ENCODE assay signal across 17 cellular contexts in genomic region chr1:219489636-219490035, GRCh38.
A peak's percentile ranks its signal among the peaks of the same experiment; 100 is the strongest.
DNase-seq lines count a peak whose midpoint lies in the region; TF ChIP-seq lines count a peak whose summit lies in the region.
"Had no signal": no experiment of that assay in that cellular context is flagged by ENCODE, and none has a peak within 500 bp of the region (broad histone marks: within the 10 kb centered on the region; RNA-seq: fewer than 3 reads in every experiment).

No MANE protein-coding gene starts in this region.

- H3K9me3 Mint-ChIP-seq in progenitor cell of endocrine pancreas (ENCODE audit: low read depth): peaks cover 3% of the 10 kb centered on the region

- TF ChIP-seq POLR2A in vagina (IDR thresholded peaks at IDR 0.05): no peak

- intact Hi-C loops in vagina (cut with DNase I): no loop called here

- in situ Hi-C loops in astrocyte of the spinal cord (cut with HindIII; ENCODE audit: low sequenced_read_pairs): no loop called here

- H3K27ac ChIP-seq in vagina: no peak overlapping the region
- H3K27ac ChIP-seq: HL-60, RWPE1 had no signal

- H3K9me3 ChIP-seq in vagina: no peaks in the 10 kb centered on the region

- DNase-seq in GM12865 (ENCODE audit: low read depth): peak; percentile 24
- peak; percentile 55 for DNase-seq in NCI-H2227 treated with DMSO at 0.1 percent for 48 hours (lab: John Stamatoyannopoulos, UW)
- DNase-seq in astrocyte of the spinal cord (ENCODE audit: low read depth, low spot score): peak; percentile 22
- no peak for DNase-seq in progenitor cell of endocrine pancreas (ENCODE audit: low spot score, unreplicated experiment)
- no peak for DNase-seq in stimulated activated CD4-positive, alpha-beta T cell treated with anti-CD3 and anti-CD28 coated beads, Interleukin-4, amount 100 ng/mL, for 4 hours
- no peak for DNase-seq in middle frontal gyrus (ENCODE audit: extremely low spot score, low spot score)
- DNase-seq in vagina (ENCODE audit: extremely low spot score in 2 of 2): no peak
- DNase-seq: CD4-positive, CD25-positive, alpha-beta regulatory T cell; NCI-H1092; NCI-H1417 treated with DMSO at 0.1 percent for 48 hours; NCI-H1694 treated with DMSO at 0.1 percent for 48 hours; NCI-H2081; NCI-H2171; NCI-H524 treated with DMSO at 0.1 percent for 48 hours; SHP77 treated with DMSO at 0.1 percent for 48 hours had no signal

- peaks cover 9% of the 10 kb centered on the region for H3K4me1 Mint-ChIP-seq in progenitor cell of endocrine pancreas (ENCODE audit: low read depth)
- H3K4me1 Mint-ChIP-seq: CD4-positive, CD25-positive, alpha-beta regulatory T cell had no signal

- H3K4me3 Mint-ChIP-seq in progenitor cell of endocrine pancreas (ENCODE audit: low read depth): no peak overlapping the region
- H3K4me3 Mint-ChIP-seq: CD4-positive, CD25-positive, alpha-beta regulatory T cell had no signal

- no peaks in the 10 kb centered on the region for H3K36me3 Mint-ChIP-seq in progenitor cell of endocrine pancreas (ENCODE audit: insufficient read depth)
- H3K36me3 Mint-ChIP-seq: CD4-positive, CD25-positive, alpha-beta regulatory T cell had no signal

- H3K4me3 ChIP-seq in GM12865 (ENCODE audit: low read depth, low read length) (no peak overlapping the region), astrocyte of the spinal cord (ENCODE audit: low read depth, low read length) (no peak overlapping the region), vagina (no peak overlapping the region)

- H3K27me3 ChIP-seq in vagina: no peaks in the 10 kb centered on the region

- H3K27me3 Mint-ChIP-seq in progenitor cell of endocrine pancreas: no peaks in the 10 kb centered on the region
- H3K27me3 Mint-ChIP-seq: CD4-positive, CD25-positive, alpha-beta regulatory T cell had no signal

- H3K4me1 ChIP-seq in vagina: no peaks in the 10 kb centered on the region

- TF ChIP-seq CTCF in GM12865 (IDR thresholded peaks at IDR 0.05; ENCODE audit: insufficient read depth, low read depth, low read length, missing control alignments): no peak
- no peak for TF ChIP-seq CTCF in astrocyte of the spinal cord (IDR thresholded peaks at IDR 0.05; ENCODE audit: low read depth, low read length)
- TF ChIP-seq CTCF in progenitor cell of endocrine pancreas (IDR thresholded peaks at IDR 0.05; ENCODE audit: unreplicated experiment): no peak
- no peak for TF ChIP-seq CTCF in vagina (IDR thresholded peaks at IDR 0.05)

- no peaks in the 10 kb centered on the region for H3K36me3 ChIP-seq in vagina

- peak overlapping the region; percentile 6 for H3K27ac Mint-ChIP-seq in progenitor cell of endocrine pancreas
- H3K27ac Mint-ChIP-seq: CD4-positive, CD25-positive, alpha-beta regulatory T cell had no signal

Comparison
In these comparisons a context has a peak if more than half of its experiments do, and no peak if none do; other contexts are left out.
1. DNase-seq: peak in GM12865 (single experiment), NCI-H2227 treated with DMSO at 0.1 percent for 48 hours (single experiment) and astrocyte of the spinal cord (single experiment); none in progenitor cell of endocrine pancreas (single experiment), stimulated activated CD4-positive, alpha-beta T cell treated with anti-CD3 and anti-CD28 coated beads, Interleukin-4, amount 100 ng/mL, for 4 hours (0 of 2), middle frontal gyrus (single experiment) and vagina (0 of 2).